2 cellular contexts compared by ENCODE assay signal in the genomic region with DNA sequence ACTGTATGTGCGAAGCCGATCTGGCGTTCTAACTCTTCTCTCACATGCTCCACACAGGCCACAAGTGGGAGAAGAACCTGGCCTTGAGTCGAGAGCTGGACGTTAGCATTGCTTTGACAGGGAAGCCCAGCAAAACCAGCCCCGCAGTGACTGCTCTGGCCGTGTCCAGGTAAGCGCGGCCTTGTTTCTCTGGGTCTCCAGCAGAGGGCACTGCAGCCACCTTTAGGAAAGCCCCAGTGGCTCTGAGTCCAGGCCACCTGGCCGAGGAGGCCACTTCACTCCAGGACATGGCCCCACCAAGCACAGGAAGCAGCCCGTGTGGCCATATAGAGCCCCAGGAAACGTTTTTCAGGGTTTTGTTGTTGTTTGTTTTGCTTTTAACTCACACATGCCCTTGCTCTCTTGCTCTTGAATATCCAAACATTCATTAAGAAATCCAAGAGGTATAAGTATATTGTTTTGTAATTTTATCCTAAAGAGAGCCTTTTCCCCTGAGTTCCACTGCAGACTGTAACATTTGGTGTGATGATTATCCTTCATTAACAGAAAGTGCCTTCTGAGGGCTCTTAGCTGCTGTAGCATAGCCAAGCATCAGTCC.
A peak's percentile ranks its signal among the peaks of the same experiment; 100 is the strongest.
TF ChIP-seq lines count a peak whose summit lies in the region.

No MANE protein-coding gene starts in this region.

TF ChIP-seq in HEK293, 187 proteins besides CTCF, POLR2A, EP300 and RAD21 (continued from another document):
- TF ChIP-seq ZNF654 (tag by site-specific recombination; IDR thresholded peaks at IDR 0.05; ENCODE audit: low read depth) (peak; percentile 52), ZNF140 (tag by site-specific recombination; IDR thresholded peaks at IDR 0.05) (no peak), ZNF248 (tag by site-specific recombination; IDR thresholded peaks at IDR 0.05) (no peak), ZNF19 (tag by site-specific recombination; IDR thresholded peaks at IDR 0.05; ENCODE audit: low read depth) (no peak), GLIS2 (tag by site-specific recombination; IDR thresholded peaks at IDR 0.05) (peak; percentile 18; the same call in 1 of the 2 replicates), GLIS1 (tag by site-specific recombination; IDR thresholded peaks at IDR 0.05) (peak; percentile 31)
- TF ChIP-seq, protein P1, sequence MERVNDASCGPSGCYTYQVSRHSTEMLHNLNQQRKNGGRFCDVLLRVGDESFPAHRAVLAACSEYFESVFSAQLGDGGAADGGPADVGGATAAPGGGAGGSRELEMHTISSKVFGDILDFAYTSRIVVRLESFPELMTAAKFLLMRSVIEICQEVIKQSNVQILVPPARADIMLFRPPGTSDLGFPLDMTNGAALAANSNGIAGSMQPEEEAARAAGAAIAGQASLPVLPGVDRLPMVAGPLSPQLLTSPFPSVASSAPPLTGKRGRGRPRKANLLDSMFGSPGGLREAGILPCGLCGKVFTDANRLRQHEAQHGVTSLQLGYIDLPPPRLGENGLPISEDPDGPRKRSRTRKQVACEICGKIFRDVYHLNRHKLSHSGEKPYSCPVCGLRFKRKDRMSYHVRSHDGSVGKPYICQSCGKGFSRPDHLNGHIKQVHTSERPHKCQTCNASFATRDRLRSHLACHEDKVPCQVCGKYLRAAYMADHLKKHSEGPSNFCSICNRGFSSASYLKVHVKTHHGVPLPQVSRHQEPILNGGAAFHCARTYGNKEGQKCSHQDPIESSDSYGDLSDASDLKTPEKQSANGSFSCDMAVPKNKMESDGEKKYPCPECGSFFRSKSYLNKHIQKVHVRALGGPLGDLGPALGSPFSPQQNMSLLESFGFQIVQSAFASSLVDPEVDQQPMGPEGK (tag by site-specific recombination; IDR thresholded peaks at IDR 0.05): no peak

TF ChIP-seq in K562, 482 proteins besides CTCF, POLR2A, EP300 and RAD21 (continued from another document and continues in another):
- TF ChIP-seq, protein P2, sequence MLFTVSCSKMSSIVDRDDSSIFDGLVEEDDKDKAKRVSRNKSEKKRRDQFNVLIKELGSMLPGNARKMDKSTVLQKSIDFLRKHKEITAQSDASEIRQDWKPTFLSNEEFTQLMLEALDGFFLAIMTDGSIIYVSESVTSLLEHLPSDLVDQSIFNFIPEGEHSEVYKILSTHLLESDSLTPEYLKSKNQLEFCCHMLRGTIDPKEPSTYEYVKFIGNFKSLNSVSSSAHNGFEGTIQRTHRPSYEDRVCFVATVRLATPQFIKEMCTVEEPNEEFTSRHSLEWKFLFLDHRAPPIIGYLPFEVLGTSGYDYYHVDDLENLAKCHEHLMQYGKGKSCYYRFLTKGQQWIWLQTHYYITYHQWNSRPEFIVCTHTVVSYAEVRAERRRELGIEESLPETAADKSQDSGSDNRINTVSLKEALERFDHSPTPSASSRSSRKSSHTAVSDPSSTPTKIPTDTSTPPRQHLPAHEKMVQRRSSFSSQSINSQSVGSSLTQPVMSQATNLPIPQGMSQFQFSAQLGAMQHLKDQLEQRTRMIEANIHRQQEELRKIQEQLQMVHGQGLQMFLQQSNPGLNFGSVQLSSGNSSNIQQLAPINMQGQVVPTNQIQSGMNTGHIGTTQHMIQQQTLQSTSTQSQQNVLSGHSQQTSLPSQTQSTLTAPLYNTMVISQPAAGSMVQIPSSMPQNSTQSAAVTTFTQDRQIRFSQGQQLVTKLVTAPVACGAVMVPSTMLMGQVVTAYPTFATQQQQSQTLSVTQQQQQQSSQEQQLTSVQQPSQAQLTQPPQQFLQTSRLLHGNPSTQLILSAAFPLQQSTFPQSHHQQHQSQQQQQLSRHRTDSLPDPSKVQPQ (CRISPR knock-in tag; IDR thresholded peaks at IDR 0.05; ENCODE audit: borderline replicate concordance): no peak
- TF ChIP-seq, protein P3, sequence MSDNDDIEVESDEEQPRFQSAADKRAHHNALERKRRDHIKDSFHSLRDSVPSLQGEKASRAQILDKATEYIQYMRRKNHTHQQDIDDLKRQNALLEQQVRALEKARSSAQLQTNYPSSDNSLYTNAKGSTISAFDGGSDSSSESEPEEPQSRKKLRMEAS (CRISPR knock-in tag; IDR thresholded peaks at IDR 0.05): peak; percentile 65; the same call in 1 of the 2 replicates
- TF ChIP-seq RFX7 (CRISPR knock-in tag; IDR thresholded peaks at IDR 0.05) (no peak), ZBTB8A (IDR thresholded peaks at IDR 0.05; ENCODE audit: partially characterized antibody) (no peak), ZFX (CRISPR knock-in tag; IDR thresholded peaks at IDR 0.05) (0 out of 2 replicates have a peak, but pooled peaks have one; percentile 22), HDAC2 (IDR thresholded peaks at IDR 0.05) (no peak), ZKSCAN3 (CRISPR knock-in tag; IDR thresholded peaks at IDR 0.05) (no peak), KAT7 (CRISPR knock-in tag; IDR thresholded peaks at IDR 0.05; ENCODE audit: borderline replicate concordance) (no peak), SOX6 (IDR thresholded peaks at IDR 0.05) (no peak), ZSCAN29 (IDR thresholded peaks at IDR 0.05) (no peak), PPARD (CRISPR knock-in tag; IDR thresholded peaks at IDR 0.05) (no peak), E2F3 (CRISPR knock-in tag; IDR thresholded peaks at IDR 0.05) (no peak), GABPB1 (CRISPR knock-in tag; IDR thresholded peaks at IDR 0.05) (0 out of 2 replicates have a peak, but pooled peaks have one; percentile 43), HNRNPLL (IDR thresholded peaks at IDR 0.05; ENCODE audit: low read depth, low read length, poor library complexity, severe bottlenecking) (no peak), ARHGAP35 (IDR thresholded peaks at IDR 0.05; ENCODE audit: partially characterized antibody) (no peak), ZFP36 (IDR thresholded peaks at IDR 0.05; ENCODE audit: low read depth, low read length, partially characterized antibody) (peak; percentile 34), ZNF780A (CRISPR knock-in tag; IDR thresholded peaks at IDR 0.05) (no peak), ZNF408 (CRISPR knock-in tag; IDR thresholded peaks at IDR 0.05; ENCODE audit: low read depth) (no peak), SMC3 (conservative IDR thresholded peaks at IDR 0.05; ENCODE audit: insufficient read depth, low read depth, low read length) (peak; percentile 97), NUFIP1 (IDR thresholded peaks at IDR 0.05; ENCODE audit: partially characterized antibody) (no peak), CHD2 (IDR thresholded peaks at IDR 0.05; ENCODE audit: low read depth, low read length) (0 out of 2 replicates have a peak, but pooled peaks have one; percentile 17), MCM2 (IDR thresholded peaks at IDR 0.05; ENCODE audit: low read depth) (no peak), TBP (optimal IDR thresholded peaks at IDR 0.05; ENCODE audit: low read depth, low read length) (peak; percentile 15), PCBP1 (IDR thresholded peaks at IDR 0.05; ENCODE audit: low read depth, low read length, poor library complexity, severe bottlenecking) (no peak), HIVEP1 (CRISPR knock-in tag; IDR thresholded peaks at IDR 0.05) (no peak), RB1 (IDR thresholded peaks at IDR 0.05; ENCODE audit: low read depth) (peak; percentile 82), CHD1 (IDR thresholded peaks at IDR 0.05; ENCODE audit: low read length) (no peak), CC2D1A (IDR thresholded peaks at IDR 0.05) (peak; percentile 66; the same call in 1 of the 2 replicates), HDAC8 (tag; IDR thresholded peaks at IDR 0.05) (no peak), PRMT5 (CRISPR knock-in tag; IDR thresholded peaks at IDR 0.05) (no peak)
- TF ChIP-seq, protein P4, sequence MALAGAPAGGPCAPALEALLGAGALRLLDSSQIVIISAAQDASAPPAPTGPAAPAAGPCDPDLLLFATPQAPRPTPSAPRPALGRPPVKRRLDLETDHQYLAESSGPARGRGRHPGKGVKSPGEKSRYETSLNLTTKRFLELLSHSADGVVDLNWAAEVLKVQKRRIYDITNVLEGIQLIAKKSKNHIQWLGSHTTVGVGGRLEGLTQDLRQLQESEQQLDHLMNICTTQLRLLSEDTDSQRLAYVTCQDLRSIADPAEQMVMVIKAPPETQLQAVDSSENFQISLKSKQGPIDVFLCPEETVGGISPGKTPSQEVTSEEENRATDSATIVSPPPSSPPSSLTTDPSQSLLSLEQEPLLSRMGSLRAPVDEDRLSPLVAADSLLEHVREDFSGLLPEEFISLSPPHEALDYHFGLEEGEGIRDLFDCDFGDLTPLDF (CRISPR knock-in tag; IDR thresholded peaks at IDR 0.05): 0 out of 2 replicates have a peak, but pooled peaks have one; percentile 32
- TF ChIP-seq, protein P5, sequence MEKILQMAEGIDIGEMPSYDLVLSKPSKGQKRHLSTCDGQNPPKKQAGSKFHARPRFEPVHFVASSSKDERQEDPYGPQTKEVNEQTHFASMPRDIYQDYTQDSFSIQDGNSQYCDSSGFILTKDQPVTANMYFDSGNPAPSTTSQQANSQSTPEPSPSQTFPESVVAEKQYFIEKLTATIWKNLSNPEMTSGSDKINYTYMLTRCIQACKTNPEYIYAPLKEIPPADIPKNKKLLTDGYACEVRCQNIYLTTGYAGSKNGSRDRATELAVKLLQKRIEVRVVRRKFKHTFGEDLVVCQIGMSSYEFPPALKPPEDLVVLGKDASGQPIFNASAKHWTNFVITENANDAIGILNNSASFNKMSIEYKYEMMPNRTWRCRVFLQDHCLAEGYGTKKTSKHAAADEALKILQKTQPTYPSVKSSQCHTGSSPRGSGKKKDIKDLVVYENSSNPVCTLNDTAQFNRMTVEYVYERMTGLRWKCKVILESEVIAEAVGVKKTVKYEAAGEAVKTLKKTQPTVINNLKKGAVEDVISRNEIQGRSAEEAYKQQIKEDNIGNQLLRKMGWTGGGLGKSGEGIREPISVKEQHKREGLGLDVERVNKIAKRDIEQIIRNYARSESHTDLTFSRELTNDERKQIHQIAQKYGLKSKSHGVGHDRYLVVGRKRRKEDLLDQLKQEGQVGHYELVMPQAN (IDR thresholded peaks at IDR 0.05; ENCODE audit: borderline replicate concordance): no peak
- TF ChIP-seq, protein P6, sequence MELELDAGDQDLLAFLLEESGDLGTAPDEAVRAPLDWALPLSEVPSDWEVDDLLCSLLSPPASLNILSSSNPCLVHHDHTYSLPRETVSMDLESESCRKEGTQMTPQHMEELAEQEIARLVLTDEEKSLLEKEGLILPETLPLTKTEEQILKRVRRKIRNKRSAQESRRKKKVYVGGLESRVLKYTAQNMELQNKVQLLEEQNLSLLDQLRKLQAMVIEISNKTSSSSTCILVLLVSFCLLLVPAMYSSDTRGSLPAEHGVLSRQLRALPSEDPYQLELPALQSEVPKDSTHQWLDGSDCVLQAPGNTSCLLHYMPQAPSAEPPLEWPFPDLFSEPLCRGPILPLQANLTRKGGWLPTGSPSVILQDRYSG (tag; conservative IDR thresholded peaks at IDR 0.05; ENCODE audit: low read depth): no peak
- TF ChIP-seq, protein P7, sequence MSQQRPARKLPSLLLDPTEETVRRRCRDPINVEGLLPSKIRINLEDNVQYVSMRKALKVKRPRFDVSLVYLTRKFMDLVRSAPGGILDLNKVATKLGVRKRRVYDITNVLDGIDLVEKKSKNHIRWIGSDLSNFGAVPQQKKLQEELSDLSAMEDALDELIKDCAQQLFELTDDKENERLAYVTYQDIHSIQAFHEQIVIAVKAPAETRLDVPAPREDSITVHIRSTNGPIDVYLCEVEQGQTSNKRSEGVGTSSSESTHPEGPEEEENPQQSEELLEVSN (IDR thresholded peaks at IDR 0.05; ENCODE audit: borderline replicate concordance in 1 of 2, extremely low read depth in 1 of 2, insufficient read depth in 1 of 2, insufficient read length in 1 of 2, low read depth in 1 of 2, low read length in 1 of 2, poor library complexity in 1 of 2, severe bottlenecking in 1 of 2): peak in 1 of 2 experiments; percentile 38
- TF ChIP-seq, protein P8, sequence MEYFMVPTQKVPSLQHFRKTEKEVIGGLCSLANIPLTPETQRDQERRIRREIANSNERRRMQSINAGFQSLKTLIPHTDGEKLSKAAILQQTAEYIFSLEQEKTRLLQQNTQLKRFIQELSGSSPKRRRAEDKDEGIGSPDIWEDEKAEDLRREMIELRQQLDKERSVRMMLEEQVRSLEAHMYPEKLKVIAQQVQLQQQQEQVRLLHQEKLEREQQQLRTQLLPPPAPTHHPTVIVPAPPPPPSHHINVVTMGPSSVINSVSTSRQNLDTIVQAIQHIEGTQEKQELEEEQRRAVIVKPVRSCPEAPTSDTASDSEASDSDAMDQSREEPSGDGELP (CRISPR knock-in tag; IDR thresholded peaks at IDR 0.05; ENCODE audit: borderline replicate concordance): peak; percentile 78
- TF ChIP-seq, protein P9, sequence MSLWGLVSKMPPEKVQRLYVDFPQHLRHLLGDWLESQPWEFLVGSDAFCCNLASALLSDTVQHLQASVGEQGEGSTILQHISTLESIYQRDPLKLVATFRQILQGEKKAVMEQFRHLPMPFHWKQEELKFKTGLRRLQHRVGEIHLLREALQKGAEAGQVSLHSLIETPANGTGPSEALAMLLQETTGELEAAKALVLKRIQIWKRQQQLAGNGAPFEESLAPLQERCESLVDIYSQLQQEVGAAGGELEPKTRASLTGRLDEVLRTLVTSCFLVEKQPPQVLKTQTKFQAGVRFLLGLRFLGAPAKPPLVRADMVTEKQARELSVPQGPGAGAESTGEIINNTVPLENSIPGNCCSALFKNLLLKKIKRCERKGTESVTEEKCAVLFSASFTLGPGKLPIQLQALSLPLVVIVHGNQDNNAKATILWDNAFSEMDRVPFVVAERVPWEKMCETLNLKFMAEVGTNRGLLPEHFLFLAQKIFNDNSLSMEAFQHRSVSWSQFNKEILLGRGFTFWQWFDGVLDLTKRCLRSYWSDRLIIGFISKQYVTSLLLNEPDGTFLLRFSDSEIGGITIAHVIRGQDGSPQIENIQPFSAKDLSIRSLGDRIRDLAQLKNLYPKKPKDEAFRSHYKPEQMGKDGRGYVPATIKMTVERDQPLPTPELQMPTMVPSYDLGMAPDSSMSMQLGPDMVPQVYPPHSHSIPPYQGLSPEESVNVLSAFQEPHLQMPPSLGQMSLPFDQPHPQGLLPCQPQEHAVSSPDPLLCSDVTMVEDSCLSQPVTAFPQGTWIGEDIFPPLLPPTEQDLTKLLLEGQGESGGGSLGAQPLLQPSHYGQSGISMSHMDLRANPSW (CRISPR knock-in tag; IDR thresholded peaks at IDR 0.05): no peak
- TF ChIP-seq, protein P10, sequence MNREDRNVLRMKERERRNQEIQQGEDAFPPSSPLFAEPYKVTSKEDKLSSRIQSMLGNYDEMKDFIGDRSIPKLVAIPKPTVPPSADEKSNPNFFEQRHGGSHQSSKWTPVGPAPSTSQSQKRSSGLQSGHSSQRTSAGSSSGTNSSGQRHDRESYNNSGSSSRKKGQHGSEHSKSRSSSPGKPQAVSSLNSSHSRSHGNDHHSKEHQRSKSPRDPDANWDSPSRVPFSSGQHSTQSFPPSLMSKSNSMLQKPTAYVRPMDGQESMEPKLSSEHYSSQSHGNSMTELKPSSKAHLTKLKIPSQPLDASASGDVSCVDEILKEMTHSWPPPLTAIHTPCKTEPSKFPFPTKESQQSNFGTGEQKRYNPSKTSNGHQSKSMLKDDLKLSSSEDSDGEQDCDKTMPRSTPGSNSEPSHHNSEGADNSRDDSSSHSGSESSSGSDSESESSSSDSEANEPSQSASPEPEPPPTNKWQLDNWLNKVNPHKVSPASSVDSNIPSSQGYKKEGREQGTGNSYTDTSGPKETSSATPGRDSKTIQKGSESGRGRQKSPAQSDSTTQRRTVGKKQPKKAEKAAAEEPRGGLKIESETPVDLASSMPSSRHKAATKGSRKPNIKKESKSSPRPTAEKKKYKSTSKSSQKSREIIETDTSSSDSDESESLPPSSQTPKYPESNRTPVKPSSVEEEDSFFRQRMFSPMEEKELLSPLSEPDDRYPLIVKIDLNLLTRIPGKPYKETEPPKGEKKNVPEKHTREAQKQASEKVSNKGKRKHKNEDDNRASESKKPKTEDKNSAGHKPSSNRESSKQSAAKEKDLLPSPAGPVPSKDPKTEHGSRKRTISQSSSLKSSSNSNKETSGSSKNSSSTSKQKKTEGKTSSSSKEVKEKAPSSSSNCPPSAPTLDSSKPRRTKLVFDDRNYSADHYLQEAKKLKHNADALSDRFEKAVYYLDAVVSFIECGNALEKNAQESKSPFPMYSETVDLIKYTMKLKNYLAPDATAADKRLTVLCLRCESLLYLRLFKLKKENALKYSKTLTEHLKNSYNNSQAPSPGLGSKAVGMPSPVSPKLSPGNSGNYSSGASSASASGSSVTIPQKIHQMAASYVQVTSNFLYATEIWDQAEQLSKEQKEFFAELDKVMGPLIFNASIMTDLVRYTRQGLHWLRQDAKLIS (CRISPR knock-in tag; IDR thresholded peaks at IDR 0.05): no peak
